Comparison of ENCODE assay signal across 1 cellular context in genomic region chr22:37326726-37327125, GRCh38.
TF ChIP-seq lines count a peak whose summit lies in the region.

No MANE protein-coding gene starts in this region.

TF ChIP-seq in HepG2, 621 proteins besides CTCF, POLR2A, EP300 and RAD21:
- TF ChIP-seq PHF21A (CRISPR knock-in tag; IDR thresholded peaks at IDR 0.05) (0 out of 2 replicates have a peak, but pooled peaks have one; percentile 33), E2F5 (CRISPR knock-in tag; conservative IDR thresholded peaks at IDR 0.05) (no peak), GFI1 (CRISPR knock-in tag; IDR thresholded peaks at IDR 0.05; ENCODE audit: borderline replicate concordance) (peak; percentile 83), NR3C1 (CRISPR knock-in tag; IDR thresholded peaks at IDR 0.05) (no peak), HNF4A (CRISPR knock-in tag; IDR thresholded peaks at IDR 0.05) (peak; percentile 28; the same call in 1 of the 2 replicates)
